In the genomic region with DNA sequence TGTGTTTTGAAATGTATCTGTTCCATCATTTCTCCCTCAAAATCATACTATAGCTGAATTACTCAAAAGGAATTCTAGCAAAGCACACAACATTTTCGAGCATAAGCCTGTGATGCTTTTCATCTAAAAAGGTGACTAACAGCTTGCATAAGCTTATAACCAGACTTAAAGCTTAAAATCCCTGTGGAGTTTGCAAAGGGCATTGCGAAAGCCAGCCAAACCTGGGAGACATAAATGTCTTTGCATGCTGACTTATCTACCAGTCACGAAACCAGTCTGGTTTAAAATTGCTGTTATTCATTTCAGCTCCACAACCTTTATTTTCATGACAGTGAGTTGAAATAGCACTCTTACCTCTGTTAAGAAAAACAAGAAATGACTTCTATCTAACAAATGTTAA, we compare ENCODE assay signal across 16 cellular contexts. TPM values are rescaled to one million over a fixed set of nuclear protein-coding genes. Genes with fewer than 3 reads are reported as not detected.
DNase-seq lines count a peak whose midpoint lies in the region; ATAC-seq and TF ChIP-seq lines count a peak whose summit lies in the region.
"Had no signal": no experiment of that assay in that cellular context is flagged by ENCODE, and none has a peak within 500 bp of the region (broad histone marks: within the 10 kb centered on the region; RNA-seq: fewer than 3 reads in every experiment).

No MANE protein-coding gene starts in this region.

- H3K27ac ChIP-seq in ACC112 (ENCODE audit: low read depth, low read length) (peak overlapping the region; percentile 59), dorsolateral prefrontal cortex (peak overlapping the region in 19 of 59 donors; percentile 3 to 71 (median 39))
- H3K27ac ChIP-seq: BLaER1 had no signal

- H3K4me3 Mint-ChIP-seq in activated CD8-positive, alpha-beta T cell treated with anti-CD3 and anti-CD28 coated beads for 36 hours, result no peak overlapping the region
- H3K4me3 Mint-ChIP-seq: activated naive CD8-positive, alpha-beta T cell treated with anti-CD3 and anti-CD28 coated beads, Interleukin-2, amount 10 ng/mL, durations not matched to agents 7 days and 5 days; stimulated activated naive CD8-positive, alpha-beta T cell treated with anti-CD3 and anti-CD28 coated beads, Interleukin-15, amount 100 ng/mL, for 72 hours had no signal

- no peak for ATAC-seq in GM18511 (IDR thresholded peaks at IDR 0.05; ENCODE audit: unreplicated experiment)
- no peak for ATAC-seq in activated CD8-positive, alpha-beta T cell treated with anti-CD3 and anti-CD28 coated beads for 36 hours
- ATAC-seq: stimulated activated naive CD8-positive, alpha-beta T cell treated with anti-CD3 and anti-CD28 coated beads, Interleukin-15, amount 100 ng/mL, for 72 hours had no signal

- H3K4me3 ChIP-seq in ACC112 (ENCODE audit: low read depth, low read length) (0 out of 2 replicates have a peak overlapping the region, but pooled peaks have one; percentile 33), astrocyte of the cerebellum (ENCODE audit: low read depth, low read length) (no peak overlapping the region), dorsolateral prefrontal cortex (no peak overlapping the region)
- H3K4me3 ChIP-seq: BLaER1 had no signal

- CTCF ChIA-PET in activated CD8-positive, alpha-beta T cell treated with anti-CD3 and anti-CD28 coated beads for 36 hours (lab: Charles Lee), result interaction anchor here (1.0 to 1.4 kb wide), 2 partner anchors 9 to 15 kb away, joined by 4 to 6 read pairs; no protein-coding TSS in a partner anchor

- H3K36me3 Mint-ChIP-seq in activated CD8-positive, alpha-beta T cell treated with anti-CD3 and anti-CD28 coated beads for 36 hours (ENCODE audit: low read depth), result no peaks in the 10 kb centered on the region
- H3K36me3 Mint-ChIP-seq: activated naive CD8-positive, alpha-beta T cell treated with anti-CD3 and anti-CD28 coated beads, Interleukin-2, amount 10 ng/mL, durations not matched to agents 7 days and 5 days had no signal

- no peaks in the 10 kb centered on the region for H3K79me2 ChIP-seq in ACC112 (ENCODE audit: control insufficient read depth, insufficient read depth, low read length, unreplicated experiment)

- POLR2A ChIA-PET in activated CD8-positive, alpha-beta T cell treated with anti-CD3 and anti-CD28 coated beads for 36 hours (lab: Charles Lee), result no interaction called here

- in situ Hi-C loops in astrocyte of the cerebellum (cut with HindIII; ENCODE audit: low sequenced_read_pairs), result no loop called here

- peaks cover 2% of the 10 kb centered on the region for H3K27me3 Mint-ChIP-seq in activated CD8-positive, alpha-beta T cell treated with anti-CD3 and anti-CD28 coated beads for 36 hours

- H3K36me3 ChIP-seq in ACC112 (ENCODE audit: insufficient read depth, low read length), result no peaks in the 10 kb centered on the region
- H3K36me3 ChIP-seq: BLaER1 had no signal

- TF ChIP-seq CTCF in astrocyte of the cerebellum (IDR thresholded peaks at IDR 0.05; ENCODE audit: low read depth, low read length, missing control alignments), result no peak
- TF ChIP-seq CTCF in activated CD8-positive, alpha-beta T cell treated with anti-CD3 and anti-CD28 coated beads for 36 hours (IDR thresholded peaks at IDR 0.05), result no peak
- TF ChIP-seq CTCF in dorsolateral prefrontal cortex (IDR thresholded peaks at IDR 0.05 in 54 of 56, conservative IDR thresholded peaks at IDR 0.05 in 2 of 56; ENCODE audit: low read depth in 1 of 56, partially characterized antibody in 56 of 56), result no peak

- peaks cover 3% of the 10 kb centered on the region for H3K4me1 Mint-ChIP-seq in activated CD8-positive, alpha-beta T cell treated with anti-CD3 and anti-CD28 coated beads for 36 hours (ENCODE audit: low read depth)
- H3K4me1 Mint-ChIP-seq: activated naive CD8-positive, alpha-beta T cell treated with anti-CD3 and anti-CD28 coated beads, Interleukin-2, amount 10 ng/mL, durations not matched to agents 7 days and 5 days; stimulated activated naive CD8-positive, alpha-beta T cell treated with anti-CD3 and anti-CD28 coated beads, Interleukin-15, amount 100 ng/mL, for 72 hours had no signal

- no peaks in the 10 kb centered on the region for H3K9me3 Mint-ChIP-seq in activated CD8-positive, alpha-beta T cell treated with anti-CD3 and anti-CD28 coated beads for 36 hours
- H3K9me3 Mint-ChIP-seq: activated naive CD8-positive, alpha-beta T cell treated with anti-CD3 and anti-CD28 coated beads, Interleukin-2, amount 10 ng/mL, durations not matched to agents 7 days and 5 days; stimulated activated naive CD8-positive, alpha-beta T cell treated with anti-CD3 and anti-CD28 coated beads, Interleukin-15, amount 100 ng/mL, for 72 hours had no signal

- no peak overlapping the region for H3K27ac Mint-ChIP-seq in activated CD8-positive, alpha-beta T cell treated with anti-CD3 and anti-CD28 coated beads for 36 hours
- H3K27ac Mint-ChIP-seq: activated naive CD8-positive, alpha-beta T cell treated with anti-CD3 and anti-CD28 coated beads, Interleukin-2, amount 10 ng/mL, durations not matched to agents 7 days and 5 days; stimulated activated naive CD8-positive, alpha-beta T cell treated with anti-CD3 and anti-CD28 coated beads, Interleukin-15, amount 100 ng/mL, for 72 hours had no signal

- H3K27me3 ChIP-seq in ACC112 (ENCODE audit: insufficient read depth, low read length) (no peaks in the 10 kb centered on the region), dorsolateral prefrontal cortex (no peaks in the 10 kb centered on the region)
- H3K27me3 ChIP-seq: BLaER1 had no signal

- intact Hi-C loops in activated CD8-positive, alpha-beta T cell treated with anti-CD3 and anti-CD28 coated beads for 36 hours (cut with micrococcal nuclease), result no loop called here
- intact Hi-C loops in dorsolateral prefrontal cortex (cut with DNase I), result no loop called here

- DNase-seq in HT1080 (ENCODE audit: low read depth) (peak; percentile 48), astrocyte of the cerebellum (ENCODE audit: low read depth) (peak; percentile 26), glomerular visceral epithelial cell (ENCODE audit: extremely low spot score) (peak; percentile 56), GDM1 (lab: John Stamatoyannopoulos, UW) (no peak), dorsolateral prefrontal cortex (no peak)
- no peak for DNase-seq in activated CD8-positive, alpha-beta T cell treated with anti-CD3 and anti-CD28 coated beads for 36 hours
- DNase-seq: activated naive CD8-positive, alpha-beta T cell treated with anti-CD3 and anti-CD28 coated beads, Interleukin-2, amount 10 ng/mL, durations not matched to agents 7 days and 5 days; left cardiac atrium; NCI-H1417; NK-92 treated with Interleukin-12 subunit alpha and Interleukin-12 subunit beta, amount 100 ng/mL, for 24 hours; stimulated activated CD4-positive, alpha-beta T cell treated with anti-CD3 and anti-CD28 coated beads, Interleukin-2, amount 100 ng/mL, for 24 hours; stimulated activated naive CD8-positive, alpha-beta T cell treated with anti-CD3 and anti-CD28 coated beads, Interleukin-15, amount 100 ng/mL, for 72 hours had no signal

- H2AFZ ChIP-seq in ACC112 (ENCODE audit: low read length, unreplicated experiment), result peak overlapping the region; percentile 73

- H3K4me1 ChIP-seq in ACC112 (ENCODE audit: control insufficient read depth, insufficient read depth, low read length, unreplicated experiment), result peaks cover 20% of the 10 kb centered on the region

RNA-seq across cellular contexts. Expression of a gene that starts 35.6 kb away (rescaled TPM):
- total RNA-seq in HT1080 (2014; rRNA removed; shearing (Covaris generic)), result 0.11 TPM in 1 of 2 replicates, not detected in the other
- not detected in 2 replicates for polyA plus RNA-seq in HT1080 (2015; cell fraction: cytosol; rRNA removed)
- 0.07 TPM in 1 of 2 replicates, not detected in the other for polyA plus RNA-seq in HT1080 (2015; cell fraction: nucleus; rRNA removed)
- 1 to 10 TPM; 1.0 to 1.2 TPM for total RNA-seq in activated CD8-positive, alpha-beta T cell treated with anti-CD3 and anti-CD28 coated beads for 36 hours
- total RNA-seq in dorsolateral prefrontal cortex, result 1 to 10 TPM in 100 of 120 experiments, under 1 TPM in 20; 0.46 to 4.2 (median 1.7) TPM
- total RNA-seq: endothelial cell of umbilical vein had no signal
- polyA plus RNA-seq: endothelial cell of umbilical vein had no signal

Comparison
In these comparisons a context has a peak if more than half of its experiments do, and no peak if none do; other contexts are left out.
1. DNase-seq: peak in HT1080 (single experiment), astrocyte of the cerebellum (single experiment) and glomerular visceral epithelial cell (single experiment); none in GDM1 (single experiment), activated CD8-positive, alpha-beta T cell treated with anti-CD3 and anti-CD28 coated beads for 36 hours (single experiment) and dorsolateral prefrontal cortex (0 of 10).